ENCODE assay signal across 7 cellular contexts in the genomic region with DNA sequence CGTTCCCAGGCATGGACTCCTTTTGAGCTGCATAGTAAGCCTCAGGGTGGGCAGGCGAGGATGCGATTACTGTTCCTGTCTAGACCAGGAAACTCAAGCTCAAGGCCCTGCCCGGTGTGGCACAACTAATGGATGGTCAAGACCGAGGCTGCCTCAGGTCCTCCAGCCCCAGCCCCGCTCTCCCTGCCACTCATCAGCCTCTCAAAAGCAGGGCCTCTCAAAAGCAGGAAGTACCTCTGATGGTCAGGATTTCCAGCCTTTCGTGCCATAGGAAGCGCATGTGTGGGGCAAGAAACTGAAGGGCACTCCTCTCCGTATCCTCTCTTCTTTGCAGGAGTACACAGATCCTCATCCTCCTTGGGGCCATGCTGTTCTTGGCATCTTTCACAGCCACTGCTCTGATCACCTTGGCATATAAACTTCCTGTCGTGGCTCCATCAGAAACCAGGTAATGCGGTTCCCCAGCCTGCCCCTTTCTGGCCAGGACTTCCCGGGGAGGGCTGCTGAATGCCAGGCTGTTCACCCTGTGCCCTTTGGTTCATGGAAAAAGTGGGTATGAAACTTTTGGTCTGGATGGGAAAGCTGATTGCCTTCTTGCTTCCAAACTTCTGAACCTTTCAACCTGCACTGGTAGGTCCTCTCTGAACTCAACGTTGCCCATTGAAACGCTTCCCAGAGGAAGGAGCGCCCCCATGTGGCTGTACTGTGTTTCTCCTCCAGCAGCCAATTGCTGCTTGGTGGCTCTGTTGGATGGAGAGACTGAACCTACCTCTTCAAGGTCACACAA.
A peak's percentile ranks its signal among the peaks of the same experiment; 100 is the strongest.
DNase-seq lines count a peak whose midpoint lies in the region; ATAC-seq and TF ChIP-seq lines count a peak whose summit lies in the region.

No MANE protein-coding gene starts in this region.

- H3K36me3 Mint-ChIP-seq in neural progenitor cell, result no peaks in the 10 kb centered on the region

- H3K9me3 Mint-ChIP-seq in neural progenitor cell, result no peaks in the 10 kb centered on the region

- H3K9ac ChIP-seq in neural progenitor cell, result no peak overlapping the region

- no peak overlapping the region for H2AFZ ChIP-seq in neural progenitor cell (replicated peaks)

- H4K20me1 ChIP-seq in neural progenitor cell (ENCODE audit: low read depth), result no peaks in the 10 kb centered on the region

- H3K36me3 ChIP-seq in neural progenitor cell, result no peaks in the 10 kb centered on the region

- peaks cover 4% of the 10 kb centered on the region for H3K27me3 Mint-ChIP-seq in neural progenitor cell (ENCODE audit: insufficient read depth, low read depth)

- H3K4me3 ChIP-seq in fibroblast of the aortic adventitia (ENCODE audit: low read depth, low read length), result no peak overlapping the region
- H3K4me3 ChIP-seq in neural progenitor cell, result no peak overlapping the region

- no peak overlapping the region for H3K4me3 Mint-ChIP-seq in neural progenitor cell

- no peak overlapping the region for H3K27ac ChIP-seq in neural progenitor cell

- no peaks in the 10 kb centered on the region for H3K4me1 ChIP-seq in neural progenitor cell

- peak; percentile 68 for ATAC-seq in HG02588 (IDR thresholded peaks at IDR 0.05; ENCODE audit: unreplicated experiment)

- no peaks in the 10 kb centered on the region for H3K27me3 ChIP-seq in neural progenitor cell

- TF ChIP-seq CTCF in GM10266 (IDR thresholded peaks at IDR 0.05; ENCODE audit: control insufficient read depth, insufficient read depth, low read depth, missing control alignments) (peak; percentile 73), fibroblast of the aortic adventitia (IDR thresholded peaks at IDR 0.05; ENCODE audit: insufficient read depth, low read length) (peak; percentile 85), neural progenitor cell (IDR thresholded peaks at IDR 0.05) (peak; percentile 96)

- H3K9me3 ChIP-seq in neural progenitor cell (ENCODE audit: low read depth), result no peaks in the 10 kb centered on the region

- peaks cover 5% of the 10 kb centered on the region for H3K4me1 Mint-ChIP-seq in neural progenitor cell

- H3K79me2 ChIP-seq in neural progenitor cell (ENCODE audit: low read depth), result no peaks in the 10 kb centered on the region

- DNase-seq in GM10266 (ENCODE audit: extremely low spot score), result peak; percentile 40
- DNase-seq in NCI-H460 (ENCODE audit: extremely low read depth, low read depth), result peak; percentile 48
- peak in 2 of 3 experiments; percentile 12 to 17 for DNase-seq in activated CD8-positive, alpha-beta memory T cell treated with anti-CD3 and anti-CD28 coated beads for 48 hours (ENCODE audit: low read depth in 2 of 3, low spot score in 2 of 3)
- peak; percentile 76 for DNase-seq in fibroblast of the aortic adventitia (ENCODE audit: low read depth)
- DNase-seq in neural progenitor cell (ENCODE audit: low spot score), result peak; percentile 85
- DNase-seq in NCI-H2171 (lab: John Stamatoyannopoulos, UW), result no peak

- H3F3A ChIP-seq in neural progenitor cell (ENCODE audit: low read depth), result no peaks in the 10 kb centered on the region

- no peak overlapping the region for H3K27ac Mint-ChIP-seq in neural progenitor cell

- H3K4me2 ChIP-seq in neural progenitor cell, result no peak overlapping the region
